8 cellular contexts compared by ENCODE assay signal in genomic region chr2:159712194-159712928, GRCh38. TPM values are rescaled to one million over a fixed set of nuclear protein-coding genes. Genes with fewer than 3 reads are reported as not detected.
DNase-seq lines count a peak whose midpoint lies in the region; ATAC-seq and TF ChIP-seq lines count a peak whose summit lies in the region.

A gene with protein sequence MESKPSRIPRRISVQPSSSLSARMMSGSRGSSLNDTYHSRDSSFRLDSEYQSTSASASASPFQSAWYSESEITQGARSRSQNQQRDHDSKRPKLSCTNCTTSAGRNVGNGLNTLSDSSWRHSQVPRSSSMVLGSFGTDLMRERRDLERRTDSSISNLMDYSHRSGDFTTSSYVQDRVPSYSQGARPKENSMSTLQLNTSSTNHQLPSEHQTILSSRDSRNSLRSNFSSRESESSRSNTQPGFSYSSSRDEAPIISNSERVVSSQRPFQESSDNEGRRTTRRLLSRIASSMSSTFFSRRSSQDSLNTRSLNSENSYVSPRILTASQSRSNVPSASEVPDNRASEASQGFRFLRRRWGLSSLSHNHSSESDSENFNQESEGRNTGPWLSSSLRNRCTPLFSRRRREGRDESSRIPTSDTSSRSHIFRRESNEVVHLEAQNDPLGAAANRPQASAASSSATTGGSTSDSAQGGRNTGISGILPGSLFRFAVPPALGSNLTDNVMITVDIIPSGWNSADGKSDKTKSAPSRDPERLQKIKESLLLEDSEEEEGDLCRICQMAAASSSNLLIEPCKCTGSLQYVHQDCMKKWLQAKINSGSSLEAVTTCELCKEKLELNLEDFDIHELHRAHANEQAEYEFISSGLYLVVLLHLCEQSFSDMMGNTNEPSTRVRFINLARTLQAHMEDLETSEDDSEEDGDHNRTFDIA (plus strand): TSS chr2:159712506. CDS start chr2:159729023, 16,517 bp downstream.

- H3K4me1 ChIP-seq in mammary epithelial cell (ENCODE audit: insufficient read depth, low read length) = peaks cover 24% of the 10 kb centered on the region

- WGBS in mammary epithelial cell (ENCODE audit: low coverage, missing lambda C conversion rate) = 2% methylated on average over 9 of the region's 68 CpGs

- dilution Hi-C loops in mammary epithelial cell (cut with HindIII; ENCODE audit: low sequenced_read_pairs) = loop anchor here (25.0 kb wide), 1 partner anchor 100 kb away; the partner anchor contains the start of gene BAZ2B

- TF ChIP-seq CTCF in AG04450 (IDR thresholded peaks at IDR 0.05; ENCODE audit: low read depth, low read length) (peak; percentile 58), WERI-Rb-1 (IDR thresholded peaks at IDR 0.05; ENCODE audit: low read depth, low read length) (peak; percentile 74), mammary epithelial cell (conservative IDR thresholded peaks at IDR 0.05 in 1 of 2, IDR thresholded peaks at IDR 0.05 in 1 of 2; ENCODE audit: extremely low read depth in 1 of 2, insufficient read depth in 1 of 2, low read depth in 1 of 2, low read length in 2 of 2) (peak; percentile 60 to 82)

- H3K4me3 ChIP-seq in AG04450 (ENCODE audit: low read depth, low read length) = peak within 1 kb of the TSS; percentile 98
- H3K4me3 ChIP-seq in WERI-Rb-1 (ENCODE audit: low read depth, low read length) = peak within 1 kb of the TSS; percentile 78
- H3K4me3 ChIP-seq in mammary epithelial cell (replicated peaks in 1 of 3; ENCODE audit: insufficient read depth in 1 of 3, low read depth in 2 of 3, low read length in 3 of 3) = peak within 1 kb of the TSS; percentile 70 to 87 (median 85)

- peak; percentile 91 for DNase-seq in AG04450 (ENCODE audit: low read depth, low spot score)
- DNase-seq in NCI-H2196 treated with DMSO at 0.1 percent for 48 hours (lab: John Stamatoyannopoulos, UW; ENCODE audit: unreplicated experiment) = peak; percentile 91
- DNase-seq in WERI-Rb-1 = peak; percentile 98
- peak; percentile 97 for DNase-seq in mammary epithelial cell
- peak; percentile 95 for DNase-seq in iPS-NIHi7 (ENCODE audit: extremely low spot score)
- DNase-seq in smooth muscle cell of the brain vasculature (ENCODE audit: low read depth, low spot score) = peak; percentile 84

- BruUV-seq in mammary epithelial cell (replicated peaks; lab: Mats Ljungman, UMichigan) = no TSS peak

- H3K79me2 ChIP-seq in mammary epithelial cell (ENCODE audit: insufficient read depth, low read length) = peaks cover 51% of the 10 kb centered on the region

- H3K27me3 ChIP-seq in AG04450 (ENCODE audit: control insufficient read depth, insufficient read depth, low read length) = no peaks in the 10 kb centered on the region
- no peaks in the 10 kb centered on the region for H3K27me3 ChIP-seq in WERI-Rb-1 (ENCODE audit: insufficient read depth, low read depth, severe bottlenecking)
- no peaks in the 10 kb centered on the region for H3K27me3 ChIP-seq in mammary epithelial cell (ENCODE audit: insufficient read depth, low read length)

- intact Hi-C loops in mammary epithelial cell (cut with micrococcal nuclease) = loop anchor here (1.0 to 10.0 kb wide), 8 partner anchors 97 to 810 kb away; partner anchors contain the start of gene WDSUB1

- peak; percentile 91 for ATAC-seq in GM18873 (IDR thresholded peaks at IDR 0.05; ENCODE audit: low FRiP score, unreplicated experiment)
- ATAC-seq in HG03139 (IDR thresholded peaks at IDR 0.05; ENCODE audit: unreplicated experiment) = peak; percentile 92

- peaks cover 41% of the 10 kb centered on the region for H3K36me3 ChIP-seq in WERI-Rb-1
- peaks cover 13% of the 10 kb centered on the region for H3K36me3 ChIP-seq in mammary epithelial cell (ENCODE audit: insufficient read depth, low read length)

- CTCF ChIA-PET in AG04450 (lab: Charles Lee) (interaction anchor here (0.6 to 1.3 kb wide), 6 partner anchors 10 to 1234 kb away, joined by 3 to 5 read pairs (median 3); no protein-coding TSS in a partner anchor), mammary epithelial cell (lab: Charles Lee; ENCODE audit: low non-redundant PET) (interaction anchor here (0.6 to 1.1 kb wide), 4 partner anchors 35 to 155 kb away, joined by 3 to 8 read pairs (median 3); no protein-coding TSS in a partner anchor)

- peak within 1 kb of the TSS; percentile 99 for H2AFZ ChIP-seq in mammary epithelial cell (ENCODE audit: low read depth, low read length)

- POLR2A ChIA-PET in AG04450 (lab: Yijun Ruan, JAX) = interaction anchor here (0.6 to 2.4 kb wide), 18 partner anchors 9 to 643 kb away, joined by 3 to 46 read pairs (median 3); partner anchors contain the start of genes BAZ2B and WDSUB1

- in situ Hi-C loops in mammary epithelial cell (cut with MboI; ENCODE audit: low sequenced_read_pairs in 2 of 2) = loop anchor here in 1 of 2 donors (10.0 kb wide), 1 partner anchor 158 kb away; no protein-coding TSS in a partner anchor

- H4K20me1 ChIP-seq in mammary epithelial cell (ENCODE audit: insufficient read depth, low read length) = peaks cover 19% of the 10 kb centered on the region

- H3K27ac ChIP-seq in AG04450 (ENCODE audit: low read depth, low read length) = peak within 1 kb of the TSS; percentile 96
- peak within 1 kb of the TSS; percentile 98 for H3K27ac ChIP-seq in WERI-Rb-1
- H3K27ac ChIP-seq in mammary epithelial cell (ENCODE audit: insufficient read depth, low read depth, low read length) = peak within 1 kb of the TSS; percentile 88

- peak within 1 kb of the TSS; percentile 98 for H3K9ac ChIP-seq in mammary epithelial cell (ENCODE audit: insufficient read depth, low read length)

- H3K9me3 ChIP-seq in AG04450 (ENCODE audit: control insufficient read depth, insufficient read depth, low read length) = peaks cover 4% of the 10 kb centered on the region; the same call in 1 of the 2 replicates
- H3K9me3 ChIP-seq in WERI-Rb-1 (ENCODE audit: severe bottlenecking) = no peaks in the 10 kb centered on the region
- H3K9me3 ChIP-seq in mammary epithelial cell (replicated peaks; ENCODE audit: insufficient read depth, low read length) = no peaks in the 10 kb centered on the region

- peak within 1 kb of the TSS; percentile 94 for H3K4me2 ChIP-seq in mammary epithelial cell (ENCODE audit: insufficient read depth, low read depth, low read length)

RNA-seq across cellular contexts. Expression of the gene that starts here (rescaled TPM):
- 68.6 and 76.1 TPM in 2 replicates for polyA plus RNA-seq in AG04450 (2011; rRNA removed)
- polyA minus RNA-seq in AG04450 (2011; rRNA and poly(A)+ RNA removed) = 42.9 and 64.9 TPM in 2 replicates
- total RNA-seq in mammary epithelial cell = 100 to 1,000 TPM in 1 of 2 donors, 10 to 100 TPM in 1; 84.3 to 121 TPM
- polyA plus RNA-seq in mammary epithelial cell = 25.5 TPM
- 43.9 TPM for polyA minus RNA-seq in mammary epithelial cell

Comparison
In these comparisons a context has a peak if more than half of its experiments do, and no peak if none do; other contexts are left out.
1. Peak in every context shown above with its lines: DNase-seq, ATAC-seq, H3K4me3 ChIP-seq and H3K27ac ChIP-seq.